ENCODE assay signal across 7 cellular contexts in genomic region chr3:52198643-52199608, GRCh38.
DNase-seq lines count a peak whose midpoint lies in the region; ATAC-seq and TF ChIP-seq lines count a peak whose summit lies in the region.
"Had no signal": no experiment of that assay in that cellular context is flagged by ENCODE, and none has a peak within 500 bp of the region (broad histone marks: within the 10 kb centered on the region; RNA-seq: fewer than 3 reads in every experiment).

No MANE protein-coding gene starts in this region.

- peak overlapping the region; percentile 99 for H3K4me3 Mint-ChIP-seq in nephron progenitor cell

- H3K27ac ChIP-seq in brain microvascular endothelial cell: no peak overlapping the region

- peaks cover 8% of the 10 kb centered on the region for H3K4me1 ChIP-seq in HAP-1

- H3K9me3 ChIP-seq in HAP-1: no peaks in the 10 kb centered on the region

- peaks cover 45% of the 10 kb centered on the region for H3K36me3 Mint-ChIP-seq in nephron progenitor cell (ENCODE audit: low read depth)

- no peaks in the 10 kb centered on the region for H3K9me3 Mint-ChIP-seq in nephron progenitor cell

- TF ChIP-seq CTCF in brain microvascular endothelial cell (IDR thresholded peaks at IDR 0.05; ENCODE audit: low read depth, low read length, missing control alignments) (no peak), nephron progenitor cell (IDR thresholded peaks at IDR 0.05) (no peak)

- no peak for ATAC-seq in HG02571 (IDR thresholded peaks at IDR 0.05; ENCODE audit: unreplicated experiment)

- H3K36me3 ChIP-seq in HAP-1 (replicated peaks): peaks cover 48% of the 10 kb centered on the region
- H3K36me3 ChIP-seq in brain microvascular endothelial cell (replicated peaks): peaks cover 25% of the 10 kb centered on the region

- H3K27me3 ChIP-seq in HAP-1 (ENCODE audit: low read depth): no peaks in the 10 kb centered on the region
- H3K27me3 ChIP-seq in brain microvascular endothelial cell (replicated peaks): no peaks in the 10 kb centered on the region

- H3K4me1 Mint-ChIP-seq in nephron progenitor cell: peaks cover 32% of the 10 kb centered on the region

- DNase-seq in HAP-1 (ENCODE audit: low spot score in 2 of 2): no peak
- no peak for DNase-seq in brain microvascular endothelial cell
- DNase-seq in nephron progenitor cell: no peak
- DNase-seq in hippocampal formation (lab: John Stamatoyannopoulos, UW): no peak
- no peak for DNase-seq in stimulated activated CD4-positive, alpha-beta T cell treated with anti-CD3 and anti-CD28 coated beads, Interleukin-12 subunit alpha, Interleukin-12 subunit beta, amount 100 ng/mL, for 4 hours
- DNase-seq: stimulated activated CD4-positive, alpha-beta T cell treated with anti-CD3 and anti-CD28 coated beads, Interleukin-2, amount 100 ng/mL, for 24 hours had no signal

- in situ Hi-C loops in HAP-1 (cut with MboI; ENCODE audit: low sequenced_read_pairs) (no loop called here), brain microvascular endothelial cell (cut with HindIII; ENCODE audit: low pct_ligation_motif_present, low sequenced_read_pairs) (no loop called here)

- H3K4me3 ChIP-seq in HAP-1 (peak overlapping the region; percentile 73), brain microvascular endothelial cell (ENCODE audit: low read depth, low read length) (peak overlapping the region; percentile 84)

- peaks cover 6% of the 10 kb centered on the region for H3K27me3 Mint-ChIP-seq in nephron progenitor cell (ENCODE audit: low read depth, poor library complexity)

- H3K27ac Mint-ChIP-seq in nephron progenitor cell: no peak overlapping the region
